ENCODE assay signal across 9 cellular contexts in the genomic region with DNA sequence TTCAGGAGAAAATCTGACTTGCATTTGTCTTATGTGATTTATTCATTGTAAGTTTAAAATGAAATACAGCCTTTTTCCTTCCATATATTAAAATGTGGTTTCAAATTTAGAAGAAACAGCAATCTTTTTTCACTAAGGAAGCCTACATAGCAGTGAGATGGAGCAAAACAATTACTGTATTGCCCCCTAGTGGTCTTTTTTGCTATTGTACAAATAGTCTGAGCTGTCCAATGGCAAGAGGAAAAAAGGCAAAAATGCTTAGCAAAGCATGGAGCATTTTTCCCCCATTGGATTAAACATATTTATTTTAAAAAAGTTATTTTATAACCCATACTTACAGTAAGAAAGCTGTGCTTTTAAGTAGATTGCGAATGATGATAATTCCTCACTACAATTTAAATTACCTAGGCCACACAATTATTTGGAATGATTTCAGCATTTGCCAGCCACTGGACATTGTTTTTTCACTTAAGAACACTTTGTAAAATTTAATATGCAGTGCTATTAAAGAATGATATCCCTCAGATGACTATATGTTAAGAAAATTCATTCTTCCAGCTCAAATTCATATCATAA.
DNase-seq lines count a peak whose midpoint lies in the region; ATAC-seq and TF ChIP-seq lines count a peak whose summit lies in the region.
"Had no signal": no experiment of that assay in that cellular context is flagged by ENCODE, and none has a peak within 500 bp of the region (broad histone marks: within the 10 kb centered on the region; RNA-seq: fewer than 3 reads in every experiment).

No MANE protein-coding gene starts in this region.

- no peaks in the 10 kb centered on the region for H3K27me3 ChIP-seq in BJ (ENCODE audit: control insufficient read depth, insufficient read depth, low read length)
- H3K27me3 ChIP-seq in ovary = no peaks in the 10 kb centered on the region
- H3K27me3 ChIP-seq: SJCRH30 had no signal

- TF ChIP-seq CTCF in BJ (IDR thresholded peaks at IDR 0.05; ENCODE audit: insufficient read depth, low read depth, low read length) (peak; percentile 64), fibroblast of pulmonary artery (IDR thresholded peaks at IDR 0.05; ENCODE audit: low read length, missing control alignments) (peak; percentile 69), ovary (IDR thresholded peaks at IDR 0.05) (peak; percentile 67 to 82 (median 69))

- DNase-seq in BJ (ENCODE audit: low read depth) (peak; percentile 17), NCI-H1105 treated with DMSO at 0.1 percent for 48 hours (lab: John Stamatoyannopoulos, UW) (peak; percentile 65), SW480 (ENCODE audit: low spot score) (peak; percentile 68), fibroblast of pulmonary artery (ENCODE audit: low read depth) (peak; percentile 86), ovary (no peak)
- DNase-seq in activated naive CD4-positive, alpha-beta T cell treated with Interleukin-2 at 50 U/mL for 16 hours = no peak

- ATAC-seq in GM18508 (IDR thresholded peaks at IDR 0.05; ENCODE audit: insufficient read depth, unreplicated experiment) (peak; percentile 90), HG02870 (IDR thresholded peaks at IDR 0.05; ENCODE audit: unreplicated experiment) (peak; percentile 94)

- POLR2A ChIA-PET in BJ (lab: Charles Lee) = interaction anchor here (0.7 kb wide), 1 partner anchor 118 kb away, joined by 3 read pairs; no protein-coding TSS in a partner anchor

- CTCF ChIA-PET in BJ (lab: Yijun Ruan, JAX) = interaction anchor here (0.6 to 6.6 kb wide), 16 partner anchors 9 to 316 kb away, joined by 3 to 68 read pairs (median 4); a partner anchor contains a TSS

- H3K9me3 ChIP-seq in ovary = no peaks in the 10 kb centered on the region
- H3K9me3 ChIP-seq: SJCRH30 had no signal

- intact Hi-C loops in ovary (cut with DNase I) = loop anchor here in 1 of 4 donors (5.0 kb wide), 1 partner anchor 301 kb away; no protein-coding TSS in a partner anchor

- no peak for TF ChIP-seq EP300 in ovary (IDR thresholded peaks at IDR 0.05)

- H3K27ac ChIP-seq in ovary = no peak overlapping the region
- H3K27ac ChIP-seq: SJCRH30 had no signal

- WGBS in ovary, 3 donors = 33 to 61% (median 54%) methylated on average over 1 of the region's 1 CpG

- H3K36me3 ChIP-seq in BJ (ENCODE audit: control insufficient read depth, insufficient read depth, low read length) (no peaks in the 10 kb centered on the region), ovary (no peaks in the 10 kb centered on the region)
- H3K36me3 ChIP-seq: SJCRH30 had no signal

- H3K4me1 ChIP-seq in ovary (ENCODE audit: insufficient read depth) = no peaks in the 10 kb centered on the region
- H3K4me1 ChIP-seq: SJCRH30 had no signal

- H3K4me3 ChIP-seq in BJ (ENCODE audit: low read depth, low read length) (no peak overlapping the region), fibroblast of pulmonary artery (replicated peaks; ENCODE audit: low read depth, low read length) (no peak overlapping the region), ovary (no peak overlapping the region)
- H3K4me3 ChIP-seq: SJCRH30 had no signal

- TF ChIP-seq POLR2A in ovary (IDR thresholded peaks at IDR 0.05) = no peak

Comparison
In these comparisons a context has a peak if more than half of its experiments do, and no peak if none do; other contexts are left out.
1. DNase-seq: peak in BJ (single experiment), NCI-H1105 treated with DMSO at 0.1 percent for 48 hours (single experiment), SW480 (single experiment) and fibroblast of pulmonary artery (single experiment); none in ovary (0 of 5) and activated naive CD4-positive, alpha-beta T cell treated with Interleukin-2 at 50 U/mL for 16 hours (single experiment).
2. Peak in every context shown above with its lines, with median percentiles within 50 percentile points of each other: CTCF ChIP-seq.